In the genomic region with DNA sequence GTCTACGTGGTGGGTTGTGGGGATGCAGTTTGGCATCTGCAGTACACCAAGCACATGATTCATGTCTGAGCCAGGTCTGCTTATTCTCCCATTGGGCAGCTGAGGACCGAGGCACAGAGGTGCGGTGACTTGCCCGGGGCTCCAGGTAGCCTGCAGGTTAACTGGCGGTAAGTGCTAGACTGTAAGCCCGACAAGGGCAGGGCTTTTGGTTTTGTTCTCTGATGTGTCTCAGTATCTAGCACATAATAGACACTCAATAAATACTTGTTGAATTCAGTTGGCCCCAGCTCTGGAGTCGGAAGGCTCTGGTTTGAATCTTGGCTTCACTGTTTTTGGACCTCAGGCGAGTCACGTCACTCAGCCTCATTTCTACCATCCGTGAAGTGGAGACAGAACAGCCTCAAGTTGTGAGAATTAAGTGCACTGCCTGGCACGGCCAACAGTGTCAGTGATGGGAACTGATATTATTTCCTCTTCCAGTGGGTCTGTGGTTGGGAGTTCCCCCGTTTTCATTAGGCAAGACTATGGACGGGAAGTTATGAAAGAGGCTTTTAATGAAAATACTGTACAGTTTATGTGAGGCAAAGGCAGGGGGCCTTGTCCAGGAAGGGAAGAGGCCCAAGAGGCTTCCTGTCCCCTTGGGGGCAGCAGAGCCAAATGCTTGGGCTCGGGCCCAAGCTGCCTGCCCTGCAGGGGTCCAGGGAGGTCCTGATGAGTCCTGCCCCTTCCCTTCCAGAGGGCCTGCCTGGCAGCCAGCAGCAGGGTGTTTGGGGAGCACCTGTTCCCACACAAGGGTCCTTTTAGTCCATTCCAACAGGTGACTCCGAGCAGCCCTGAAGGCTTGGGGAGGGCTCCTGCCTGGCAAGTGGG, we compare ENCODE assay signal across 1 cellular context.
TF ChIP-seq lines count a peak whose summit lies in the region.

No MANE protein-coding gene starts in this region.

TF ChIP-seq in GM23338, 12 proteins besides CTCF, POLR2A, EP300 and RAD21:
- TF ChIP-seq, protein P1, sequence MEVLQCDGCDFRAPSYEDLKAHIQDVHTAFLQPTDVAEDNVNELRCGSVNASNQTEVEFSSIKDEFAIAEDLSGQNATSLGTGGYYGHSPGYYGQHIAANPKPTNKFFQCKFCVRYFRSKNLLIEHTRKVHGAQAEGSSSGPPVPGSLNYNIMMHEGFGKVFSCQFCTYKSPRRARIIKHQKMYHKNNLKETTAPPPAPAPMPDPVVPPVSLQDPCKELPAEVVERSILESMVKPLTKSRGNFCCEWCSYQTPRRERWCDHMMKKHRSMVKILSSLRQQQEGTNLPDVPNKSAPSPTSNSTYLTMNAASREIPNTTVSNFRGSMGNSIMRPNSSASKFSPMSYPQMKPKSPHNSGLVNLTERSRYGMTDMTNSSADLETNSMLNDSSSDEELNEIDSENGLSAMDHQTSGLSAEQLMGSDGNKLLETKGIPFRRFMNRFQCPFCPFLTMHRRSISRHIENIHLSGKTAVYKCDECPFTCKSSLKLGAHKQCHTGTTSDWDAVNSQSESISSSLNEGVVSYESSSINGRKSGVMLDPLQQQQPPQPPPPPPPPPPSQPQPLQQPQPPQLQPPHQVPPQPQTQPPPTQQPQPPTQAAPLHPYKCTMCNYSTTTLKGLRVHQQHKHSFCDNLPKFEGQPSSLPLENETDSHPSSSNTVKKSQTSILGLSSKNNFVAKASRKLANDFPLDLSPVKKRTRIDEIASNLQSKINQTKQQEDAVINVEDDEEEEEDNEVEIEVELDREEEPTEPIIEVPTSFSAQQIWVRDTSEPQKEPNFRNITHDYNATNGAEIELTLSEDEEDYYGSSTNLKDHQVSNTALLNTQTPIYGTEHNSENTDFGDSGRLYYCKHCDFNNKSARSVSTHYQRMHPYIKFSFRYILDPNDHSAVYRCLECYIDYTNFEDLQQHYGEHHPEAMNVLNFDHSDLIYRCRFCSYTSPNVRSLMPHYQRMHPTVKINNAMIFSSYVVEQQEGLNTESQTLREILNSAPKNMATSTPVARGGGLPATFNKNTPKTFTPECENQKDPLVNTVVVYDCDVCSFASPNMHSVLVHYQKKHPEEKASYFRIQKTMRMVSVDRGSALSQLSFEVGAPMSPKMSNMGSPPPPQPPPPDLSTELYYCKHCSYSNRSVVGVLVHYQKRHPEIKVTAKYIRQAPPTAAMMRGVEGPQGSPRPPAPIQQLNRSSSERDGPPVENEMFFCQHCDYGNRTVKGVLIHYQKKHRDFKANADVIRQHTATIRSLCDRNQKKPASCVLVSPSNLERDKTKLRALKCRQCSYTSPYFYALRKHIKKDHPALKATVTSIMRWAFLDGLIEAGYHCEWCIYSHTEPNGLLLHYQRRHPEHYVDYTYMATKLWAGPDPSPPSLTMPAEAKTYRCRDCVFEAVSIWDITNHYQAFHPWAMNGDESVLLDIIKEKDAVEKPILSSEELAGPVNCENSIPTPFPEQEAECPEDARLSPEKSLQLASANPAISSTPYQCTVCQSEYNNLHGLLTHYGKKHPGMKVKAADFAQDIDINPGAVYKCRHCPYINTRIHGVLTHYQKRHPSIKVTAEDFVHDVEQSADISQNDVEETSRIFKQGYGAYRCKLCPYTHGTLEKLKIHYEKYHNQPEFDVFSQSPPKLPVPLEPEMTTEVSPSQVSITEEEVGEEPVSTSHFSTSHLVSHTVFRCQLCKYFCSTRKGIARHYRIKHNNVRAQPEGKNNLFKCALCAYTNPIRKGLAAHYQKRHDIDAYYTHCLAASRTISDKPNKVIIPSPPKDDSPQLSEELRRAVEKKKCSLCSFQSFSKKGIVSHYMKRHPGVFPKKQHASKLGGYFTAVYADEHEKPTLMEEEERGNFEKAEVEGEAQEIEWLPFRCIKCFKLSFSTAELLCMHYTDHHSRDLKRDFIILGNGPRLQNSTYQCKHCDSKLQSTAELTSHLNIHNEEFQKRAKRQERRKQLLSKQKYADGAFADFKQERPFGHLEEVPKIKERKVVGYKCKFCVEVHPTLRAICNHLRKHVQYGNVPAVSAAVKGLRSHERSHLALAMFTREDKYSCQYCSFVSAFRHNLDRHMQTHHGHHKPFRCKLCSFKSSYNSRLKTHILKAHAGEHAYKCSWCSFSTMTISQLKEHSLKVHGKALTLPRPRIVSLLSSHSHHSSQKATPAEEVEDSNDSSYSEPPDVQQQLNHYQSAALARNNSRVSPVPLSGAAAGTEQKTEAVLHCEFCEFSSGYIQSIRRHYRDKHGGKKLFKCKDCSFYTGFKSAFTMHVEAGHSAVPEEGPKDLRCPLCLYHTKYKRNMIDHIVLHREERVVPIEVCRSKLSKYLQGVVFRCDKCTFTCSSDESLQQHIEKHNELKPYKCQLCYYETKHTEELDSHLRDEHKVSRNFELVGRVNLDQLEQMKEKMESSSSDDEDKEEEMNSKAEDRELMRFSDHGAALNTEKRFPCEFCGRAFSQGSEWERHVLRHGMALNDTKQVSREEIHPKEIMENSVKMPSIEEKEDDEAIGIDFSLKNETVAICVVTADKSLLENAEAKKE (CRISPR knock-in tag; IDR thresholded peaks at IDR 0.05) = no peak
- no peak for TF ChIP-seq EZH2 (IDR thresholded peaks at IDR 0.05; ENCODE audit: low read depth, unreplicated experiment)
- no peak for TF ChIP-seq EZH2phosphoT487 (IDR thresholded peaks at IDR 0.05; ENCODE audit: unreplicated experiment)
- TF ChIP-seq STAT1 (IDR thresholded peaks at IDR 0.05; ENCODE audit: unreplicated experiment) = no peak
- TF ChIP-seq NANOG (IDR thresholded peaks at IDR 0.05; ENCODE audit: borderline replicate concordance) = no peak
- TF ChIP-seq, protein P2, sequence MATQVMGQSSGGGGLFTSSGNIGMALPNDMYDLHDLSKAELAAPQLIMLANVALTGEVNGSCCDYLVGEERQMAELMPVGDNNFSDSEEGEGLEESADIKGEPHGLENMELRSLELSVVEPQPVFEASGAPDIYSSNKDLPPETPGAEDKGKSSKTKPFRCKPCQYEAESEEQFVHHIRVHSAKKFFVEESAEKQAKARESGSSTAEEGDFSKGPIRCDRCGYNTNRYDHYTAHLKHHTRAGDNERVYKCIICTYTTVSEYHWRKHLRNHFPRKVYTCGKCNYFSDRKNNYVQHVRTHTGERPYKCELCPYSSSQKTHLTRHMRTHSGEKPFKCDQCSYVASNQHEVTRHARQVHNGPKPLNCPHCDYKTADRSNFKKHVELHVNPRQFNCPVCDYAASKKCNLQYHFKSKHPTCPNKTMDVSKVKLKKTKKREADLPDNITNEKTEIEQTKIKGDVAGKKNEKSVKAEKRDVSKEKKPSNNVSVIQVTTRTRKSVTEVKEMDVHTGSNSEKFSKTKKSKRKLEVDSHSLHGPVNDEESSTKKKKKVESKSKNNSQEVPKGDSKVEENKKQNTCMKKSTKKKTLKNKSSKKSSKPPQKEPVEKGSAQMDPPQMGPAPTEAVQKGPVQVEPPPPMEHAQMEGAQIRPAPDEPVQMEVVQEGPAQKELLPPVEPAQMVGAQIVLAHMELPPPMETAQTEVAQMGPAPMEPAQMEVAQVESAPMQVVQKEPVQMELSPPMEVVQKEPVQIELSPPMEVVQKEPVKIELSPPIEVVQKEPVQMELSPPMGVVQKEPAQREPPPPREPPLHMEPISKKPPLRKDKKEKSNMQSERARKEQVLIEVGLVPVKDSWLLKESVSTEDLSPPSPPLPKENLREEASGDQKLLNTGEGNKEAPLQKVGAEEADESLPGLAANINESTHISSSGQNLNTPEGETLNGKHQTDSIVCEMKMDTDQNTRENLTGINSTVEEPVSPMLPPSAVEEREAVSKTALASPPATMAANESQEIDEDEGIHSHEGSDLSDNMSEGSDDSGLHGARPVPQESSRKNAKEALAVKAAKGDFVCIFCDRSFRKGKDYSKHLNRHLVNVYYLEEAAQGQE (IDR thresholded peaks at IDR 0.05; ENCODE audit: unreplicated experiment) = no peak
- TF ChIP-seq POLR2AphosphoS5 (IDR thresholded peaks at IDR 0.05; ENCODE audit: low read depth) = no peak
- no peak for TF ChIP-seq ZNF114 (CRISPR knock-in tag; IDR thresholded peaks at IDR 0.05)
- TF ChIP-seq JUNB (IDR thresholded peaks at IDR 0.05; ENCODE audit: unreplicated experiment) = no peak
- TF ChIP-seq, protein P3, sequence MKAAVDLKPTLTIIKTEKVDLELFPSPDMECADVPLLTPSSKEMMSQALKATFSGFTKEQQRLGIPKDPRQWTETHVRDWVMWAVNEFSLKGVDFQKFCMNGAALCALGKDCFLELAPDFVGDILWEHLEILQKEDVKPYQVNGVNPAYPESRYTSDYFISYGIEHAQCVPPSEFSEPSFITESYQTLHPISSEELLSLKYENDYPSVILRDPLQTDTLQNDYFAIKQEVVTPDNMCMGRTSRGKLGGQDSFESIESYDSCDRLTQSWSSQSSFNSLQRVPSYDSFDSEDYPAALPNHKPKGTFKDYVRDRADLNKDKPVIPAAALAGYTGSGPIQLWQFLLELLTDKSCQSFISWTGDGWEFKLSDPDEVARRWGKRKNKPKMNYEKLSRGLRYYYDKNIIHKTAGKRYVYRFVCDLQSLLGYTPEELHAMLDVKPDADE (IDR thresholded peaks at IDR 0.05) = no peak
- no peak for TF ChIP-seq ZNF331 (CRISPR knock-in tag; IDR thresholded peaks at IDR 0.05; ENCODE audit: low read depth)
- no peak for TF ChIP-seq CREB1 (CRISPR knock-in tag; IDR thresholded peaks at IDR 0.05; ENCODE audit: low read depth)
